Comparison of ENCODE assay signal across 18 cellular contexts in the genomic region with DNA sequence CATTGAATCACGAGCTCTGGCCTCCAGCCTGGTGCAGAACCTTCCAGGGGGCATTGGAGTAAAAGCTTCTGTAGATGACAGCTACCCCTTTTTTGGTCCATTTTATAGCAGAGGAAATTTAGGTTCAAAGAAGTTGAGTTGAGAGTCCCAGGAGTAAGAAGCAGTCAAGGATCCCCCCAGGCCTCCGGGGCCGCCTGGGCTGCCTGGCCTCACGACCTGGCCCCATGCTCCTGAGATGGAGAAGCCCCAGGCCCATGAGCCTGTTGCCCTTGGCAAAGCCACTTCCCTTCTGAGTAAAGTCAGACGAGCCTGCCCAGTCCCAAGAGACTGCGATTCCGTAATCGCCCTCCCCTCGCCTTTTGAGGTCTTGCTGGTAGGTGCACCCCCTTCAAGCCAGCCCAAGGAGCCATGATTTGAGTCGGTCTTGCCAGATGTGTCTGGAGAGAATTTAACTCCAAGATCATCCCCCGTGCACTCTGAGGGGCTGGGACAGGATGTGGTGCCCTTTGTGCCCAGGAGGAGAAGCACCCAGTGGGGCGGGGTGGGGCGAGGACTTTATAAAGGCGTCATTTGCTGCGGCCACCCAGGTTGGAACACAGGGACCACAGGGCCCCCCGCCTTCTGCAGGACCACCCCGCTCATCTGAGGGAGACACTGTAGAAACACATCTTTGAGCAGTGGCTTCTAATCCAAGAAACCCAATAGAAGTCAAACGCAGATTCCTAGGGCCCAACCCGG. TPM values are rescaled to one million over a fixed set of nuclear protein-coding genes. Genes with fewer than 3 reads are reported as not detected.
DNase-seq lines count a peak whose midpoint lies in the region; ATAC-seq and TF ChIP-seq lines count a peak whose summit lies in the region.
"Had no signal": no experiment of that assay in that cellular context is flagged by ENCODE, and none has a peak within 500 bp of the region (broad histone marks: within the 10 kb centered on the region; RNA-seq: fewer than 3 reads in every experiment).

No MANE protein-coding gene starts in this region.

- no peak overlapping the region for H3K4me3 ChIP-seq in PC-9
- H3K4me3 ChIP-seq: heart left ventricle, skin epidermis had no signal

- H3K4me3 Mint-ChIP-seq in activated CD4-positive, alpha-beta T cell treated with anti-CD3 and anti-CD28 coated beads for 36 hours, result peak overlapping the region; percentile 73
- peak overlapping the region; percentile 71 for H3K4me3 Mint-ChIP-seq in activated CD8-positive, alpha-beta T cell treated with anti-CD3 and anti-CD28 coated beads for 36 hours
- H3K4me3 Mint-ChIP-seq in immature natural killer cell, result peak overlapping the region; percentile 76 to 90 (median 88)
- H3K4me3 Mint-ChIP-seq: memory B cell, nephron progenitor cell had no signal

- no peaks in the 10 kb centered on the region for H3K9me2 ChIP-seq in PC-9 (ENCODE audit: insufficient read depth)

- H4K20me1 ChIP-seq in PC-9 (ENCODE audit: insufficient read depth), result no peaks in the 10 kb centered on the region

- H3K79me2 ChIP-seq in PC-9 (ENCODE audit: low read depth), result no peaks in the 10 kb centered on the region

- H3K27me3 Mint-ChIP-seq in activated CD4-positive, alpha-beta T cell treated with anti-CD3 and anti-CD28 coated beads for 36 hours, result no peaks in the 10 kb centered on the region
- no peaks in the 10 kb centered on the region for H3K27me3 Mint-ChIP-seq in activated CD8-positive, alpha-beta T cell treated with anti-CD3 and anti-CD28 coated beads for 36 hours
- H3K27me3 Mint-ChIP-seq in immature natural killer cell (ENCODE audit: low read depth in 3 of 3), result peaks cover 11 to 27% (median 20%) of the 10 kb centered on the region in 3 donors
- H3K27me3 Mint-ChIP-seq: progenitor cell of endocrine pancreas had no signal

- no peak overlapping the region for H3K4me2 ChIP-seq in PC-9

- no peaks in the 10 kb centered on the region for H3K9me3 ChIP-seq in PC-9 (ENCODE audit: insufficient read depth, low read depth)
- H3K9me3 ChIP-seq: heart left ventricle had no signal

- POLR2A ChIA-PET in activated CD4-positive, alpha-beta T cell treated with anti-CD3 and anti-CD28 coated beads for 36 hours (lab: Charles Lee), result interaction anchor here (0.9 kb wide), 1 partner anchor 10 kb away, joined by 4 read pairs; no protein-coding TSS in a partner anchor
- POLR2A ChIA-PET in activated CD8-positive, alpha-beta T cell treated with anti-CD3 and anti-CD28 coated beads for 36 hours (lab: Charles Lee), result interaction anchor here (0.6 to 1.4 kb wide), 5 partner anchors 10 to 237 kb away, joined by 3 read pairs; no protein-coding TSS in a partner anchor
- POLR2A ChIA-PET in PC-9 (lab: Charles Lee; ENCODE audit: unreplicated experiment), result no interaction called here

- intact Hi-C loops in activated CD4-positive, alpha-beta T cell treated with anti-CD3 and anti-CD28 coated beads for 36 hours (cut with DNase I, micrococcal nuclease), result loop anchor here (2.0 to 5.0 kb wide), 5 partner anchors 29 to 261 kb away; no protein-coding TSS in a partner anchor
- intact Hi-C loops in activated CD8-positive, alpha-beta T cell treated with anti-CD3 and anti-CD28 coated beads for 36 hours (cut with micrococcal nuclease), result loop anchor here (2.0 kb wide), 1 partner anchor 31 kb away; the partner anchor contains the start of gene PDE9A
- intact Hi-C loops in PC-9 (cut with micrococcal nuclease; ENCODE audit: unreplicated experiment) (no loop called here), left cardiac atrium (cut with DNase I) (no loop called here)

- no peaks in the 10 kb centered on the region for H3K36me3 ChIP-seq in PC-9 (ENCODE audit: low read depth)
- H3K36me3 ChIP-seq: heart left ventricle had no signal

- CTCF ChIA-PET in activated CD4-positive, alpha-beta T cell treated with anti-CD3 and anti-CD28 coated beads for 36 hours (lab: Charles Lee), result interaction anchor here (1.1 kb wide), 1 partner anchor 12 kb away, joined by 5 read pairs; no protein-coding TSS in a partner anchor
- CTCF ChIA-PET in activated CD8-positive, alpha-beta T cell treated with anti-CD3 and anti-CD28 coated beads for 36 hours (lab: Charles Lee), result interaction anchor here (1.3 kb wide), 1 partner anchor 31 kb away, joined by 3 read pairs; no protein-coding TSS in a partner anchor
- CTCF ChIA-PET in PC-9 (lab: Charles Lee), result interaction anchor here (0.5 kb wide), 1 partner anchor 1071 kb away, joined by 3 read pairs; no protein-coding TSS in a partner anchor

- peak overlapping the region; percentile 98 for H3K27ac Mint-ChIP-seq in activated CD4-positive, alpha-beta T cell treated with anti-CD3 and anti-CD28 coated beads for 36 hours
- H3K27ac Mint-ChIP-seq in activated CD8-positive, alpha-beta T cell treated with anti-CD3 and anti-CD28 coated beads for 36 hours, result peak overlapping the region; percentile 96
- H3K27ac Mint-ChIP-seq in immature natural killer cell, result peak overlapping the region; percentile 69 to 97 (median 92)
- H3K27ac Mint-ChIP-seq: memory B cell, progenitor cell of endocrine pancreas had no signal

- no peak overlapping the region for H2AFZ ChIP-seq in PC-9

- BruUV-seq in PC-9 (replicated peaks; lab: Mats Ljungman, UMichigan), result no TSS peak

- no peak overlapping the region for H3K27ac ChIP-seq in PC-9

- peak; percentile 45 for DNase-seq in activated CD4-positive, alpha-beta T cell treated with anti-CD3 and anti-CD28 coated beads for 36 hours
- DNase-seq in activated CD4-positive, alpha-beta T cell treated with anti-CD3 and anti-CD28 coated beads for 1 hour, result no peak
- DNase-seq in D341Med (ENCODE audit: low spot score) (peak; percentile 28), immature natural killer cell (peak in 1 of 3 donors; percentile 49), PC-9 (no peak), left cardiac atrium (no peak), OCI-M1 (lab: John Stamatoyannopoulos, UW) (no peak)
- peak; percentile 69 for DNase-seq in activated CD8-positive, alpha-beta T cell treated with anti-CD3 and anti-CD28 coated beads for 36 hours
- DNase-seq: 8988T, amniotic stem cell, DMS79, NCI-H187 treated with DMSO at 0.1 percent for 48 hours, nephron progenitor cell, Right ventricle myocardium superior had no signal

- peak; percentile 9 for ATAC-seq in activated CD4-positive, alpha-beta T cell treated with anti-CD3 and anti-CD28 coated beads for 36 hours
- peak; percentile 27 for ATAC-seq in activated CD8-positive, alpha-beta T cell treated with anti-CD3 and anti-CD28 coated beads for 36 hours
- no peak for ATAC-seq in left cardiac atrium
- ATAC-seq: heart left ventricle had no signal

- no peaks in the 10 kb centered on the region for H3K9me3 Mint-ChIP-seq in activated CD4-positive, alpha-beta T cell treated with anti-CD3 and anti-CD28 coated beads for 36 hours (ENCODE audit: low read depth)
- H3K9me3 Mint-ChIP-seq in activated CD8-positive, alpha-beta T cell treated with anti-CD3 and anti-CD28 coated beads for 36 hours, result no peaks in the 10 kb centered on the region
- H3K9me3 Mint-ChIP-seq in immature natural killer cell, result no peaks in the 10 kb centered on the region
- H3K9me3 Mint-ChIP-seq: memory B cell, nephron progenitor cell had no signal

- TF ChIP-seq CTCF in activated CD8-positive, alpha-beta T cell treated with anti-CD3 and anti-CD28 coated beads for 36 hours (IDR thresholded peaks at IDR 0.05), result no peak
- no peak for TF ChIP-seq CTCF in PC-9 (conservative IDR thresholded peaks at IDR 0.05)

- peaks cover 4% of the 10 kb centered on the region for H3K36me3 Mint-ChIP-seq in activated CD4-positive, alpha-beta T cell treated with anti-CD3 and anti-CD28 coated beads for 36 hours (ENCODE audit: low read depth)
- H3K36me3 Mint-ChIP-seq in activated CD8-positive, alpha-beta T cell treated with anti-CD3 and anti-CD28 coated beads for 36 hours (ENCODE audit: low read depth), result no peaks in the 10 kb centered on the region
- H3K36me3 Mint-ChIP-seq in immature natural killer cell, result no peaks in the 10 kb centered on the region
- H3K36me3 Mint-ChIP-seq: memory B cell had no signal

- no peaks in the 10 kb centered on the region for H3K27me3 ChIP-seq in PC-9 (ENCODE audit: insufficient read depth, low read depth)

- peaks cover 51% of the 10 kb centered on the region for H3K4me1 Mint-ChIP-seq in activated CD4-positive, alpha-beta T cell treated with anti-CD3 and anti-CD28 coated beads for 36 hours
- H3K4me1 Mint-ChIP-seq in activated CD8-positive, alpha-beta T cell treated with anti-CD3 and anti-CD28 coated beads for 36 hours (ENCODE audit: low read depth), result peaks cover 53% of the 10 kb centered on the region
- H3K4me1 Mint-ChIP-seq in immature natural killer cell, result peaks cover 49 to 57% of the 10 kb centered on the region in 2 donors

- no peaks in the 10 kb centered on the region for H3K4me1 ChIP-seq in PC-9 (replicated peaks; ENCODE audit: insufficient read depth)

- no peaks in the 10 kb centered on the region for H3F3A ChIP-seq in PC-9 (ENCODE audit: insufficient read depth, low read depth)

RNA-seq across cellular contexts. Expression of gene PDE9A, which starts 30.1 kb away (rescaled TPM):
- total RNA-seq in activated CD4-positive, alpha-beta T cell treated with anti-CD3 and anti-CD28 coated beads for 36 hours, result 1 to 10 TPM; 7.1 to 7.3 TPM
- 10 to 100 TPM; 11.1 to 11.5 TPM for total RNA-seq in activated CD8-positive, alpha-beta T cell treated with anti-CD3 and anti-CD28 coated beads for 36 hours
- polyA plus RNA-seq in immature natural killer cell, result 1 to 10 TPM in 1 of 3 donors, under 1 TPM in 2; 0.40 to 2.3 (median 0.61) TPM
- total RNA-seq in PC-9 (2021) (8.4 and 9.4 TPM in 2 replicates), left cardiac atrium (1 to 10 TPM; 3.0 to 6.0 TPM)

Comparison
In these comparisons a context has a peak if more than half of its experiments do, and no peak if none do; other contexts are left out.
1. DNase-seq: peak in activated CD4-positive, alpha-beta T cell treated with anti-CD3 and anti-CD28 coated beads for 36 hours (single experiment), D341Med (single experiment) and activated CD8-positive, alpha-beta T cell treated with anti-CD3 and anti-CD28 coated beads for 36 hours (single experiment); none in activated CD4-positive, alpha-beta T cell treated with anti-CD3 and anti-CD28 coated beads for 1 hour (single experiment), PC-9 (0 of 2), left cardiac atrium (single experiment) and OCI-M1 (single experiment).
2. ATAC-seq: peak in activated CD4-positive, alpha-beta T cell treated with anti-CD3 and anti-CD28 coated beads for 36 hours (single experiment) and activated CD8-positive, alpha-beta T cell treated with anti-CD3 and anti-CD28 coated beads for 36 hours (single experiment); none in left cardiac atrium (0 of 2).
3. intact Hi-C loops: an anchor here in activated CD4-positive, alpha-beta T cell treated with anti-CD3 and anti-CD28 coated beads for 36 hours (2.0 to 5.0 kb wide) and activated CD8-positive, alpha-beta T cell treated with anti-CD3 and anti-CD28 coated beads for 36 hours (2.0 kb wide); none called in PC-9 and left cardiac atrium.
4. Peak in every context shown above with its lines, with median percentiles within 50 percentile points of each other: H3K27ac Mint-ChIP-seq and H3K4me3 Mint-ChIP-seq.